Comparison of ENCODE assay signal across 13 cellular contexts in the genomic region with DNA sequence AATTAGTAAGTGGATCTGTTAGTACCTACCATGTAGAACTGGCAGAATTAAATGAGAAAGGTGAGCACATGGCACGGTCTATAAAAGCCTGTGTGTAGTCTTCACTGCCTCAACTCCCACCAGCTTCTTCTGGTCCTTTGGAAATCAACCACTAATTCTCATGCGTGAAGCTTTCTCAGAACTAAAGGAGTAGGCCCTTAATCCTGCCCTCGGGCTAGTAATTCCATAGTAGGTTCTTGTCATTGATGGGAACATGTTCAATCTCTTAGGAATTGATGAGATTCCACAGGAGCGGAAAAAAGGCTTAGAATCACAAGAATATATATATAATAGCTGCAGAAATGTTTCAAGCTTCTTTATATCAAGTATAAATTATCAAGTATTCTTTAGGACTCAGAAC. TPM values are rescaled to one million over a fixed set of nuclear protein-coding genes. Genes with fewer than 3 reads are reported as not detected.
DNase-seq lines count a peak whose midpoint lies in the region; ATAC-seq, FAIRE-seq and TF ChIP-seq lines count a peak whose summit lies in the region.
"Had no signal": no experiment of that assay in that cellular context is flagged by ENCODE, and none has a peak within 500 bp of the region (broad histone marks: within the 10 kb centered on the region; RNA-seq: fewer than 3 reads in every experiment).

No MANE protein-coding gene starts in this region.

- no peak for FAIRE-seq in GM12878 (lab: Jason Lieb, UNC)
- FAIRE-seq: endometrium had no signal

- H3K4me1 ChIP-seq in HCT116 (ENCODE audit: control insufficient read depth in 1 of 2, insufficient read depth in 2 of 2, low read length in 2 of 2) (peaks cover 26 to 33% of the 10 kb centered on the region in 2 experiments), GM12878 (ENCODE audit: control insufficient read depth, insufficient read depth, low read length) (peaks cover 34% of the 10 kb centered on the region), osteoblast (ENCODE audit: insufficient read depth, low read length) (peaks cover 29% of the 10 kb centered on the region), mucosa of descending colon (ENCODE audit: low read depth) (peaks cover 18% of the 10 kb centered on the region)

- no peak for TF ChIP-seq RAD21 in HCT116 (IDR thresholded peaks at IDR 0.05; ENCODE audit: low read depth)
- TF ChIP-seq RAD21 in GM12878 (IDR thresholded peaks at IDR 0.05; ENCODE audit: insufficient read depth, low read depth, low read length), result no peak

- no peaks in the 10 kb centered on the region for H3K9me3 ChIP-seq in CD4-positive, alpha-beta T cell (ENCODE audit: control insufficient read depth, low read length)
- H3K9me3 ChIP-seq in HCT116 (ENCODE audit: control insufficient read depth in 1 of 2, insufficient read depth in 1 of 2, low read depth in 1 of 2, low read length in 2 of 2) (no peaks in the 10 kb centered on the region), GM12878 (replicated peaks; ENCODE audit: control insufficient read depth, insufficient read depth, low read length) (no peaks in the 10 kb centered on the region; the same call in 2 of the 3 replicates), osteoblast (ENCODE audit: low read depth, low read length) (no peaks in the 10 kb centered on the region), mucosa of descending colon (no peaks in the 10 kb centered on the region)

- BruUV-seq in HCT116 (replicated peaks; lab: Mats Ljungman, UMichigan) (no TSS peak), GM12878 (replicated peaks; lab: Mats Ljungman, UMichigan) (no TSS peak)

- H2AFZ ChIP-seq in HCT116 (ENCODE audit: low read depth, low read length, poor library complexity, severe bottlenecking) (no peak overlapping the region), GM12878 (ENCODE audit: control insufficient read depth, low read depth, low read length) (no peak overlapping the region), osteoblast (ENCODE audit: low read length) (no peak overlapping the region)

- POLR2A ChIA-PET in CD4-positive, alpha-beta T cell (lab: Charles Lee), result interaction anchor here (1.3 to 11.2 kb wide), 4 partner anchors 9 to 29 kb away, joined by 3 to 327 read pairs (median 7); a partner anchor contains a TSS
- POLR2A ChIA-PET in HCT116 (lab: Charles Lee), result no interaction called here
- POLR2A ChIA-PET in GM12878 (lab: Charles Lee), result interaction anchor here (0.6 to 10.9 kb wide), 5 partner anchors 9 to 161 kb away, joined by 3 to 185 read pairs (median 4); a partner anchor contains a TSS
- POLR2A ChIA-PET in WTC11 (lab: Charles Lee), result no interaction called here

- H3K36me3 ChIP-seq in HCT116 (ENCODE audit: control insufficient read depth in 1 of 2, insufficient read depth in 2 of 2, low read length in 2 of 2), result peaks cover 14 to 15% of the 10 kb centered on the region in 2 experiments; a peak in 3 of 4 replicates
- peaks cover 7 to 22% of the 10 kb centered on the region in 2 experiments for H3K36me3 ChIP-seq in GM12878 (ENCODE audit: control insufficient read depth in 2 of 2, insufficient read depth in 2 of 2, low read length in 1 of 2)
- peaks cover 55% of the 10 kb centered on the region for H3K36me3 ChIP-seq in osteoblast (ENCODE audit: insufficient read depth, low read length)
- peaks cover 5% of the 10 kb centered on the region for H3K36me3 ChIP-seq in mucosa of descending colon (ENCODE audit: low read depth)

- H4K20me1 ChIP-seq in HCT116 (ENCODE audit: insufficient read depth) (peaks cover 12% of the 10 kb centered on the region; the same call in 1 of the 2 replicates), GM12878 (ENCODE audit: control insufficient read depth, insufficient read depth) (no peaks in the 10 kb centered on the region), osteoblast (ENCODE audit: insufficient read depth, low read length) (peaks cover 46% of the 10 kb centered on the region)

- no peak overlapping the region for H3K4me3 Mint-ChIP-seq in CD4-positive, alpha-beta T cell
- no peak overlapping the region for H3K4me3 Mint-ChIP-seq in WTC11

- no peaks in the 10 kb centered on the region for H3K27me3 Mint-ChIP-seq in CD4-positive, alpha-beta T cell
- H3K27me3 Mint-ChIP-seq in WTC11 (ENCODE audit: low read depth), result no peaks in the 10 kb centered on the region

- intact Hi-C loops in CD4-positive, alpha-beta T cell (cut with DNase I, micrococcal nuclease), result no loop called here
- intact Hi-C loops in HCT116 (cut with micrococcal nuclease) (no loop called here), GM12878 (cut with micrococcal nuclease; ENCODE audit: unreplicated experiment) (no loop called here), mucosa of descending colon (cut with DNase I, micrococcal nuclease) (no loop called here)

- peaks cover 59% of the 10 kb centered on the region for H3K4me1 Mint-ChIP-seq in CD4-positive, alpha-beta T cell (ENCODE audit: low read depth)
- peaks cover 24% of the 10 kb centered on the region for H3K4me1 Mint-ChIP-seq in WTC11

- TF ChIP-seq POLR2A in HCT116 (IDR thresholded peaks at IDR 0.05; ENCODE audit: borderline replicate concordance, extremely low read depth, insufficient read depth, insufficient read length), result no peak
- no peak for TF ChIP-seq POLR2A in GM12878 (IDR thresholded peaks at IDR 0.05; ENCODE audit: low read depth, low read length)

- CTCF ChIA-PET in CD4-positive, alpha-beta T cell (lab: Charles Lee), result interaction anchor here (1.0 to 1.1 kb wide), 3 partner anchors 18 to 53 kb away, joined by 3 to 5 read pairs (median 3); no protein-coding TSS in a partner anchor
- CTCF ChIA-PET in HCT116 (lab: Charles Lee) (no interaction called here), GM12878 (lab: Yijun Ruan, JAX) (interaction anchor here (0.5 to 3.6 kb wide), 6 partner anchors 12 to 794 kb away, joined by 3 to 20 read pairs (median 6); a partner anchor contains a TSS), WTC11 (lab: Charles Lee) (interaction anchor here (0.8 to 1.5 kb wide), 4 partner anchors 32 to 1164 kb away, joined by 3 to 5 read pairs (median 4); no protein-coding TSS in a partner anchor)

- peaks cover 66% of the 10 kb centered on the region for H3K79me2 ChIP-seq in HCT116 (ENCODE audit: insufficient read depth, low read length)
- peaks cover 12% of the 10 kb centered on the region for H3K79me2 ChIP-seq in GM12878 (ENCODE audit: control insufficient read depth, insufficient read depth, low read length)
- peaks cover 74% of the 10 kb centered on the region for H3K79me2 ChIP-seq in osteoblast (ENCODE audit: insufficient read depth, low read length)

- H3K4me3 ChIP-seq in HCT116 (replicated peaks in 1 of 2; ENCODE audit: low read depth in 1 of 2, low read length in 2 of 2) (no peak overlapping the region), GM12878 (no peak overlapping the region), osteoblast (ENCODE audit: insufficient read depth, low read length) (no peak overlapping the region), mucosa of descending colon (no peak overlapping the region)

- ATAC-seq in CD4-positive, alpha-beta T cell (ENCODE audit: poor library complexity), result no peak
- ATAC-seq in HCT116 (no peak), GM12878 (no peak), mucosa of descending colon (no peak), WTC11 (no peak)

- RAD21 ChIA-PET in HCT116 (lab: Charles Lee; ENCODE audit: low non-redundant PET in 1 of 2, low total read pairs in 2 of 2, uncharacterized antibody in 2 of 2, unreplicated experiment in 2 of 2), result no interaction called here
- RAD21 ChIA-PET in GM12878 (lab: Charles Lee; ENCODE audit: unreplicated experiment), result interaction anchor here (0.6 to 7.2 kb wide), 6 partner anchors 14 to 984 kb away, joined by 3 to 64 read pairs (median 7); a partner anchor contains a TSS

- H3K27me3 ChIP-seq in CD4-positive, alpha-beta T cell (ENCODE audit: control insufficient read depth, insufficient read depth, low read length), result no peaks in the 10 kb centered on the region
- H3K27me3 ChIP-seq in HCT116 (ENCODE audit: insufficient read depth, low read length) (no peaks in the 10 kb centered on the region), GM12878 (replicated peaks in 1 of 2; ENCODE audit: control insufficient read depth in 2 of 2, insufficient read depth in 2 of 2, low read length in 1 of 2) (no peaks in the 10 kb centered on the region), osteoblast (ENCODE audit: insufficient read depth, low read length) (no peaks in the 10 kb centered on the region)

- peak overlapping the region; percentile 53 for H3K27ac ChIP-seq in CD4-positive, alpha-beta T cell (ENCODE audit: low read depth, low read length)
- H3K27ac ChIP-seq in HCT116 (ENCODE audit: low read depth, low read length), result peak overlapping the region; percentile 54; the same call in 1 of the 2 replicates
- H3K27ac ChIP-seq in GM12878 (ENCODE audit: control insufficient read depth, insufficient read depth), result peak overlapping the region; percentile 79; the same call in 1 of the 2 replicates
- peak overlapping the region; percentile 77 for H3K27ac ChIP-seq in osteoblast (ENCODE audit: low read depth, low read length)
- H3K27ac ChIP-seq: KMS-11, VCaP had no signal

- 98% methylated on average over 4 of the region's 4 CpGs for WGBS in GM12878 (ENCODE audit: insufficient coverage, insufficient replicate concordance, low lambda C conversion rate, missing lambda C conversion rate)

- TF ChIP-seq EP300 in GM12878 (IDR thresholded peaks at IDR 0.05; ENCODE audit: borderline replicate concordance in 1 of 2, control insufficient read depth in 1 of 2, low read depth in 2 of 2, low read length in 2 of 2), result no peak

- TF ChIP-seq CTCF in CD4-positive, alpha-beta T cell (IDR thresholded peaks at IDR 0.05), result no peak
- no peak for TF ChIP-seq CTCF in HCT116 (IDR thresholded peaks at IDR 0.05 in 2 of 3, conservative IDR thresholded peaks at IDR 0.05 in 1 of 3; ENCODE audit: borderline replicate concordance in 1 of 3, insufficient read depth in 1 of 3, low read depth in 2 of 3, low read length in 2 of 3)
- TF ChIP-seq CTCF in GM12878 (IDR thresholded peaks at IDR 0.05 in 2 of 3, conservative IDR thresholded peaks at IDR 0.05 in 1 of 3; ENCODE audit: control insufficient read depth in 2 of 3, extremely low read depth in 1 of 3, insufficient read depth in 1 of 3, low read depth in 3 of 3, low read length in 3 of 3), result no peak
- no peak for TF ChIP-seq CTCF in osteoblast (IDR thresholded peaks at IDR 0.05; ENCODE audit: extremely low read depth, low read depth, low read length)
- TF ChIP-seq CTCF in mucosa of descending colon (IDR thresholded peaks at IDR 0.05), result no peak
- TF ChIP-seq CTCF in WTC11 (IDR thresholded peaks at IDR 0.05), result no peak

- SMC1A ChIA-PET in GM12878 (lab: Charles Lee; ENCODE audit: uncharacterized antibody, unreplicated experiment), result interaction anchor here (1.0 to 9.1 kb wide), 8 partner anchors 9 to 50 kb away, joined by 3 to 205 read pairs (median 4); a partner anchor contains a TSS

- no peak overlapping the region for H3K9ac ChIP-seq in HCT116 (ENCODE audit: low read length)
- H3K9ac ChIP-seq in GM12878 (ENCODE audit: control insufficient read depth, insufficient read depth, low read length), result no peak overlapping the region
- H3K9ac ChIP-seq: KMS-11 had no signal

- in situ Hi-C loops in GM12878 (cut with MboI), result no loop called here

- H3K27ac Mint-ChIP-seq in CD4-positive, alpha-beta T cell, result peak overlapping the region; percentile 85
- H3K27ac Mint-ChIP-seq in WTC11, result no peak overlapping the region

- peaks cover 84% of the 10 kb centered on the region for H3K36me3 Mint-ChIP-seq in CD4-positive, alpha-beta T cell (ENCODE audit: low read depth)
- H3K36me3 Mint-ChIP-seq in WTC11, result peaks cover 49% of the 10 kb centered on the region

- H3K9me2 ChIP-seq in HCT116 (ENCODE audit: insufficient read depth), result no peaks in the 10 kb centered on the region

- H3K4me2 ChIP-seq in HCT116 (ENCODE audit: low read length) (peak overlapping the region; percentile 57; the same call in 1 of the 2 replicates), GM12878 (ENCODE audit: control insufficient read depth, insufficient read depth) (no peak overlapping the region), osteoblast (ENCODE audit: insufficient read depth, low read length) (peak overlapping the region; percentile 33)
- H3K4me2 ChIP-seq: KMS-11 had no signal

- H3K9me3 Mint-ChIP-seq in CD4-positive, alpha-beta T cell, result no peaks in the 10 kb centered on the region
- peaks cover 10% of the 10 kb centered on the region; the same call in 1 of the 2 replicates for H3K9me3 Mint-ChIP-seq in WTC11

- DNase-seq in CD4-positive, alpha-beta T cell, result no peak
- DNase-seq in HCT116 (ENCODE audit: low read depth, low spot score), result no peak
- no peak for DNase-seq in GM12878 (ENCODE audit: low read depth, low spot score)
- no peak for DNase-seq in osteoblast (ENCODE audit: insufficient read length, low spot score, missing footprints)
- no peak for DNase-seq in mucosa of descending colon
- no peak for DNase-seq in NCI-H2196 (lab: John Stamatoyannopoulos, UW; ENCODE audit: unreplicated experiment)
- no peak for DNase-seq in NCI-H146 (lab: John Stamatoyannopoulos, UW)
- DNase-seq in WTC11 (ENCODE audit: low spot score), result no peak
- DNase-seq: C1 segment of cervical spinal cord, NCI-H345 had no signal

RNA-seq across cellular contexts. Expression of a gene that starts 21.7 kb away (rescaled TPM):
- total RNA-seq in CD4-positive, alpha-beta T cell, result 100 to 1,000 TPM; 104 to 113 TPM
- 27.3 TPM for total RNA-seq in HCT116 (2021; ENCODE audit: unreplicated experiment)
- polyA plus RNA-seq in HCT116 (2012), result 21.3 and 21.8 TPM in 2 replicates
- 16.9 and 22.4 TPM in 2 replicates for total RNA-seq in GM12878 (2013; cell fraction: nucleolus; rRNA removed)
- total RNA-seq in GM12878 (2014; rRNA removed), result 16.0 and 21.9 TPM in 2 replicates
- 18.0 and 19.7 TPM in 2 replicates for total RNA-seq in GM12878 (2014; rRNA removed; fragmentation: Illumina TruSeq; extraction: Trizol)
- 20.7 and 25.6 TPM in 2 replicates for total RNA-seq in GM12878 (2021)
- polyA plus RNA-seq in GM12878 (2011; ENCODE audit: low read depth), result 12.1 TPM
- 23.7 and 26.5 TPM in 2 replicates for polyA plus RNA-seq in GM12878 (2011; rRNA removed)
- 15.6 and 17.3 TPM in 2 replicates for polyA plus RNA-seq in GM12878 (2011; cell fraction: cytosol; rRNA removed)
- polyA plus RNA-seq in GM12878 (2011; cell fraction: nucleus; rRNA removed), result 12.5 and 12.9 TPM in 2 replicates
- polyA plus RNA-seq in GM12878 (2012), result 13.1 and 14.8 TPM in 2 replicates
- polyA plus RNA-seq in GM12878 (2014; fragmentation: Illumina TruSeq; extraction: Trizol), result 24.3 and 24.5 TPM in 2 replicates
- 1 to 10 TPM; 4.8 to 5.5 TPM for polyA plus RNA-seq in GM12878 (2014; fragmentation: Nextera tagmentation; extraction: Ambion mirVana)
- 19.8 and 20.5 TPM in 2 replicates for polyA plus RNA-seq in GM12878 (2014; rRNA removed)
- polyA plus RNA-seq in GM12878 (2016; fragmentation: Nextera tagmentation; extraction: Ambion mirVana), result 10 to 100 TPM in 1 of 2 experiments, 1 to 10 TPM in 1; 6.7 to 14.1 TPM
- polyA minus RNA-seq in GM12878 (2011; rRNA and poly(A)+ RNA removed), result 21.7 and 24.5 TPM in 2 replicates
- 9.4 and 9.6 TPM in 2 replicates for polyA minus RNA-seq in GM12878 (2011; cell fraction: cytosol; rRNA and poly(A)+ RNA removed)
- 8.5 and 10.2 TPM in 2 replicates for polyA minus RNA-seq in GM12878 (2011; cell fraction: nucleus; rRNA and poly(A)+ RNA removed)
- 49.5 and 52.5 TPM in 2 replicates for total RNA-seq in osteoblast
- 10 to 100 TPM; 23.8 to 30.4 (median 26.3) TPM for total RNA-seq in mucosa of descending colon
- total RNA-seq in WTC11 (2021), result 25.4 to 40.9 TPM (median 29.1 TPM) in 3 replicates

RNA-seq across cellular contexts. Expression of a gene that starts 55.5 kb away (rescaled TPM):
- 100 to 1,000 TPM; 239 to 242 TPM for total RNA-seq in CD4-positive, alpha-beta T cell
- 65.0 TPM for total RNA-seq in HCT116 (2021; ENCODE audit: unreplicated experiment)
- 58.1 and 61.8 TPM in 2 replicates for polyA plus RNA-seq in HCT116 (2012)
- 132 and 140 TPM in 2 replicates for total RNA-seq in GM12878 (2013; cell fraction: nucleolus; rRNA removed)
- 34.6 and 36.8 TPM in 2 replicates for total RNA-seq in GM12878 (2014; rRNA removed)
- 39.1 and 41.0 TPM in 2 replicates for total RNA-seq in GM12878 (2014; rRNA removed; fragmentation: Illumina TruSeq; extraction: Trizol)
- 52.0 and 54.0 TPM in 2 replicates for total RNA-seq in GM12878 (2021)
- polyA plus RNA-seq in GM12878 (2011; ENCODE audit: low read depth), result 11.1 TPM
- 49.4 and 79.5 TPM in 2 replicates for polyA plus RNA-seq in GM12878 (2011; rRNA removed)
- polyA plus RNA-seq in GM12878 (2011; cell fraction: cytosol; rRNA removed), result 66.7 and 74.8 TPM in 2 replicates
- 151 and 224 TPM in 2 replicates for polyA plus RNA-seq in GM12878 (2011; cell fraction: nucleus; rRNA removed)
- polyA plus RNA-seq in GM12878 (2012), result 21.4 and 23.0 TPM in 2 replicates
- polyA plus RNA-seq in GM12878 (2014; fragmentation: Illumina TruSeq; extraction: Trizol), result 30.0 and 57.6 TPM in 2 replicates
- polyA plus RNA-seq in GM12878 (2014; fragmentation: Nextera tagmentation; extraction: Ambion mirVana), result 10 to 100 TPM; 11.1 to 15.5 TPM
- polyA plus RNA-seq in GM12878 (2014; rRNA removed), result 42.0 and 48.5 TPM in 2 replicates
- polyA plus RNA-seq in GM12878 (2016; fragmentation: Nextera tagmentation; extraction: Ambion mirVana), result 10 to 100 TPM; 35.2 to 40.2 TPM
- 180 and 257 TPM in 2 replicates for polyA minus RNA-seq in GM12878 (2011; rRNA and poly(A)+ RNA removed)
- 22.6 and 39.0 TPM in 2 replicates for polyA minus RNA-seq in GM12878 (2011; cell fraction: cytosol; rRNA and poly(A)+ RNA removed)
- polyA minus RNA-seq in GM12878 (2011; cell fraction: nucleus; rRNA and poly(A)+ RNA removed), result 44.4 and 81.2 TPM in 2 replicates
- 19.2 and 19.4 TPM in 2 replicates for total RNA-seq in osteoblast
- 10 to 100 TPM; 37.7 to 54.5 (median 49.5) TPM for total RNA-seq in mucosa of descending colon
- total RNA-seq in WTC11 (2021), result 62.2 to 73.5 TPM (median 68.0 TPM) in 3 replicates

Comparison
In these comparisons a context has a peak if more than half of its experiments do, and no peak if none do; other contexts are left out.
1. POLR2A ChIA-PET loops: an anchor here in CD4-positive, alpha-beta T cell (1.3 to 11.2 kb wide) and GM12878 (0.6 to 10.9 kb wide); none called in HCT116 and WTC11.